Comparison of ENCODE assay signal across 1 cellular context in genomic region chr5:84378961-84379360, GRCh38.
TF ChIP-seq lines count a peak whose summit lies in the region.

No MANE protein-coding gene starts in this region.

TF ChIP-seq in SK-N-SH treated with all-trans-retinoic acid at 6 μM for 48 hours, 23 proteins besides CTCF, POLR2A, EP300 and RAD21 (continued from another document):
- no peak for TF ChIP-seq POU6F1 (CRISPR knock-in tag; IDR thresholded peaks at IDR 0.05; ENCODE audit: borderline replicate concordance, low read depth)
